ENCODE assay signal across 9 cellular contexts in genomic region chr3:155890671-155891190, GRCh38. TPM values are rescaled to one million over a fixed set of nuclear protein-coding genes. Genes with fewer than 3 reads are reported as not detected.
DNase-seq lines count a peak whose midpoint lies in the region; ATAC-seq, FAIRE-seq and TF ChIP-seq lines count a peak whose summit lies in the region.
"Had no signal": no experiment of that assay in that cellular context is flagged by ENCODE, and none has a peak within 500 bp of the region (broad histone marks: within the 10 kb centered on the region; RNA-seq: fewer than 3 reads in every experiment).

No MANE protein-coding gene starts in this region.

- no peaks in the 10 kb centered on the region for H3K27me3 Mint-ChIP-seq in immature natural killer cell (ENCODE audit: low read depth in 3 of 3)

- H3K4me1 ChIP-seq in right atrium auricular region (peaks cover 0 to 13% of the 10 kb centered on the region in 2 donors), H1 (replicated peaks in 1 of 4; ENCODE audit: control insufficient read depth in 3 of 4, insufficient read depth in 4 of 4, low read length in 3 of 4) (no peaks in the 10 kb centered on the region), MM.1S (ENCODE audit: low read length) (no peaks in the 10 kb centered on the region)

- H3K36me3 Mint-ChIP-seq in immature natural killer cell = peaks cover 4 to 15% (median 10%) of the 10 kb centered on the region in 3 donors

- no peak for FAIRE-seq in H1 (lab: Jason Lieb, UNC)

- H2BK5ac ChIP-seq in H1 (ENCODE audit: low read depth, low read length) = no peak overlapping the region

- WGBS in H1 (ENCODE audit: extremely low coverage in 1 of 2, insufficient coverage in 1 of 2, insufficient read length in 1 of 2, insufficient replicate concordance in 2 of 2, low coverage in 1 of 2, low lambda C conversion rate in 2 of 2, missing lambda C conversion rate in 1 of 2), 2 experiments = 81% methylated on average over 2 of the region's 2 CpGs; no CpG with 5 or more reads in 1 of the 2 experiments

- H3K36me3 ChIP-seq in right atrium auricular region = peaks cover 9% of the 10 kb centered on the region
- peaks cover 0 to 22% (median 5%) of the 10 kb centered on the region in 4 experiments; a peak in 4 of 8 replicates for H3K36me3 ChIP-seq in H1 (ENCODE audit: control insufficient read depth in 2 of 4, insufficient read depth in 4 of 4, low read length in 3 of 4)
- H3K36me3 ChIP-seq in MM.1S (replicated peaks; ENCODE audit: insufficient read depth, low read length) = no peaks in the 10 kb centered on the region; the same call in 1 of the 2 replicates

- no peak overlapping the region for H2BK12ac ChIP-seq in H1 (ENCODE audit: low read depth, low read length)

- no peak overlapping the region for H4K8ac ChIP-seq in H1 (ENCODE audit: extremely low read depth, insufficient read depth, low read length)

- H3K27ac ChIP-seq in right atrium auricular region (no peak overlapping the region), H1 (ENCODE audit: low read depth, low read length) (no peak overlapping the region), MM.1S (ENCODE audit: low read length) (no peak overlapping the region)

- peak; percentile 33 for ATAC-seq in left ventricle myocardium superior
- ATAC-seq in HG03469 (IDR thresholded peaks at IDR 0.05; ENCODE audit: unreplicated experiment) = peak; percentile 50

- H2BK15ac ChIP-seq in H1 (ENCODE audit: low read length) = no peak overlapping the region

- no peak for TF ChIP-seq RAD21 in H1 (IDR thresholded peaks at IDR 0.05 in 1 of 2, conservative IDR thresholded peaks at IDR 0.05 in 1 of 2; ENCODE audit: low read depth in 2 of 2, low read length in 2 of 2)

- no peak overlapping the region for H3K23ac ChIP-seq in H1 (ENCODE audit: insufficient read length)

- H3K9me3 ChIP-seq in right atrium auricular region (no peaks in the 10 kb centered on the region), H1 (ENCODE audit: insufficient read depth in 2 of 2, low read depth in 1 of 2, low read length in 1 of 2) (no peaks in the 10 kb centered on the region), MM.1S (replicated peaks; ENCODE audit: insufficient read depth, low read length) (no peaks in the 10 kb centered on the region)

- no peak overlapping the region for H3K56ac ChIP-seq in H1 (replicated peaks; ENCODE audit: insufficient read length, low read depth, low read length)

- no peak overlapping the region for H3K18ac ChIP-seq in H1 (ENCODE audit: extremely low read depth, low read length)

- H4K20me1 ChIP-seq in H1 (replicated peaks in 1 of 2; ENCODE audit: control insufficient read depth in 1 of 2, insufficient read depth in 2 of 2, low read length in 2 of 2) (peaks cover 8% of the 10 kb centered on the region in 2 experiments), MM.1S (ENCODE audit: insufficient read depth, low read length) (peaks cover 34% of the 10 kb centered on the region)

- no peak overlapping the region for H3K14ac ChIP-seq in H1 (ENCODE audit: insufficient read length)

- no peak overlapping the region for H3K4ac ChIP-seq in H1 (replicated peaks; ENCODE audit: insufficient read length, low read depth, low read length)

- no peak overlapping the region for H2BK120ac ChIP-seq in H1 (replicated peaks; ENCODE audit: low read depth, low read length)

- H3K9me2 ChIP-seq in MM.1S (replicated peaks; ENCODE audit: insufficient read depth, low read length) = no peaks in the 10 kb centered on the region

- no peak for TF ChIP-seq POLR2A in H1 (IDR thresholded peaks at IDR 0.05; ENCODE audit: control extremely low read depth in 1 of 2, low read depth in 2 of 2, low read length in 2 of 2)

- intact Hi-C loops in left ventricle myocardium superior (cut with micrococcal nuclease) = no loop called here

- H3K23me2 ChIP-seq in H1 (ENCODE audit: low read depth, low read length) = no peaks in the 10 kb centered on the region

- H3K9ac ChIP-seq in H1 (replicated peaks in 1 of 4; ENCODE audit: extremely low read depth in 1 of 4, low read depth in 3 of 4, low read length in 3 of 4) (no peak overlapping the region), MM.1S (ENCODE audit: low read length) (no peak overlapping the region)

- no peak overlapping the region for H4K91ac ChIP-seq in H1 (replicated peaks; ENCODE audit: insufficient read length, low read length)

- CTCF ChIA-PET in H1 (lab: Charles Lee; ENCODE audit: partially characterized antibody) = no interaction called here

- no peak for TF ChIP-seq EP300 in H1 (IDR thresholded peaks at IDR 0.05; ENCODE audit: borderline replicate concordance in 1 of 2, low read depth in 2 of 2, low read length in 2 of 2)

- H3K4me2 ChIP-seq in H1 (ENCODE audit: insufficient read depth in 1 of 2, low read depth in 2 of 2, low read length in 2 of 2) (no peak overlapping the region), MM.1S (ENCODE audit: low read depth, low read length) (no peak overlapping the region)

- 0 out of 2 replicates have a peak, but pooled peaks cover 2% of the 10 kb centered on the region for H3K79me1 ChIP-seq in H1 (ENCODE audit: low read depth, low read length)

- H3K79me2 ChIP-seq in H1 (ENCODE audit: control insufficient read depth in 1 of 2, insufficient read depth in 2 of 2, low read length in 2 of 2) (peaks cover 5 to 76% of the 10 kb centered on the region in 2 experiments; a peak in 3 of 4 replicates), MM.1S (ENCODE audit: low read length) (peaks cover 93% of the 10 kb centered on the region)

- H2AFZ ChIP-seq in H1 (ENCODE audit: low read length) (no peak overlapping the region), MM.1S (ENCODE audit: low read length) (no peak overlapping the region)

- no peaks in the 10 kb centered on the region for H3K27me3 ChIP-seq in right atrium auricular region
- no peaks in the 10 kb centered on the region for H3K27me3 ChIP-seq in H1 (replicated peaks in 1 of 4; ENCODE audit: control insufficient read depth in 3 of 4, extremely low read depth in 1 of 4, insufficient read depth in 3 of 4, low read length in 3 of 4)
- no peaks in the 10 kb centered on the region for H3K27me3 ChIP-seq in MM.1S (replicated peaks; ENCODE audit: insufficient read depth, low read length)

- H2BK20ac ChIP-seq in H1 (ENCODE audit: low read length) = no peak overlapping the region

- H4K5ac ChIP-seq in H1 (ENCODE audit: insufficient read length, low read depth, low read length) = no peak overlapping the region

- no peak for DNase-seq in left ventricle myocardium superior
- no peak for DNase-seq in right atrium auricular region (ENCODE audit: low spot score)
- no peak for DNase-seq in H1 (ENCODE audit: low read depth in 1 of 2, low spot score in 2 of 2)
- DNase-seq in GM19238 (ENCODE audit: insufficient read length, low spot score) = no peak
- no peak for DNase-seq in MM.1S
- no peak for DNase-seq in immature natural killer cell
- DNase-seq in NCI-H82 (lab: John Stamatoyannopoulos, UW) = no peak
- DNase-seq: stimulated activated CD8-positive, alpha-beta memory T cell treated with anti-CD3 and anti-CD28 coated beads, Interleukin-4, amount 100 ng/mL, for 48 hours had no signal

- H3K9me3 Mint-ChIP-seq in immature natural killer cell = no peaks in the 10 kb centered on the region

- POLR2A ChIA-PET in H1 (lab: Charles Lee; ENCODE audit: partially characterized antibody) = interaction anchor here (1.1 kb wide), 1 partner anchor 9 kb away, joined by 3 read pairs; no protein-coding TSS in a partner anchor

- peaks cover 31 to 59% of the 10 kb centered on the region in 2 donors for H3K4me1 Mint-ChIP-seq in immature natural killer cell

- no peak overlapping the region for H3K4me3 ChIP-seq in right atrium auricular region
- H3K4me3 ChIP-seq in H1 (ENCODE audit: extremely low read depth in 1 of 4, insufficient read depth in 2 of 4, low read depth in 3 of 4, low read length in 4 of 4) = no peak overlapping the region
- H3K4me3 ChIP-seq in MM.1S (ENCODE audit: low read length) = no peak overlapping the region

- H2AK5ac ChIP-seq in H1 (ENCODE audit: low read depth, low read length) = no peak overlapping the region

- peak overlapping the region in 2 of 6 donors; percentile 56 to 58 for H3K27ac Mint-ChIP-seq in immature natural killer cell

- no peak for TF ChIP-seq CTCF in right atrium auricular region (IDR thresholded peaks at IDR 0.05)
- TF ChIP-seq CTCF in H1 (IDR thresholded peaks at IDR 0.05; ENCODE audit: control extremely low read depth in 1 of 3, insufficient read depth in 1 of 3, low read depth in 1 of 3, low read length in 3 of 3) = no peak
- TF ChIP-seq CTCF in MM.1S (IDR thresholded peaks at IDR 0.05; ENCODE audit: low read length) = no peak

- H3F3A ChIP-seq in MM.1S (ENCODE audit: insufficient read depth, low read length) = no peaks in the 10 kb centered on the region

- no peak overlapping the region for H3K4me3 Mint-ChIP-seq in immature natural killer cell

TF ChIP-seq in H1, 55 proteins besides CTCF, POLR2A, EP300 and RAD21:
- 0 out of 2 replicates have a peak, but pooled peaks have one; percentile 34 for TF ChIP-seq SP1 (IDR thresholded peaks at IDR 0.05; ENCODE audit: low read depth, low read length)
- TF ChIP-seq BRCA1 (IDR thresholded peaks at IDR 0.05; ENCODE audit: low read depth, low read length) = no peak

RNA-seq across cellular contexts. Expression of gene GMPS, which starts 20.3 kb away (rescaled TPM):
- total RNA-seq in left ventricle myocardium superior (32.5 TPM), right atrium auricular region (10 to 100 TPM; 22.2 to 22.9 TPM)
- 161 and 175 TPM in 2 replicates for total RNA-seq in H1 (2021; fragmentation: NEBNext Ultra II Directional; extraction: Animal tissue kit (Norgen Biotek cat#: 25700))
- polyA plus RNA-seq in H1 (2011; rRNA removed) (31.4 and 57.7 TPM in 2 replicates), immature natural killer cell (10 to 100 TPM; 48.1 to 98.7 (median 68.1) TPM)
- 70.8 TPM for polyA plus RNA-seq in H1 (2011; cell fraction: cytosol; rRNA removed)
- 20.3 TPM for polyA plus RNA-seq in H1 (2011; cell fraction: nucleus; rRNA removed)
- polyA plus RNA-seq in H1 (2012, experiment 1 of 2) = 97.9 to 219 TPM (median 113 TPM) in 4 replicates
- polyA plus RNA-seq in H1 (2012, experiment 2 of 2) = 21.7 TPM
- polyA plus RNA-seq in H1 (2013, experiment 1 of 2) = 106 TPM
- 104 TPM for polyA plus RNA-seq in H1 (2013, experiment 2 of 2)
- polyA minus RNA-seq in H1 (2011; rRNA and poly(A)+ RNA removed) = 67.4 and 102 TPM in 2 replicates
- polyA minus RNA-seq in H1 (2011; cell fraction: cytosol; rRNA and poly(A)+ RNA removed) = 54.7 TPM
- 35.3 TPM for polyA minus RNA-seq in H1 (2011; cell fraction: nucleus; rRNA and poly(A)+ RNA removed)

RNA-seq across cellular contexts. Expression of gene SLC33A1, which starts 36.5 kb away (rescaled TPM):
- total RNA-seq in left ventricle myocardium superior (21.2 TPM), right atrium auricular region (10 to 100 TPM; 22.3 to 24.6 TPM)
- total RNA-seq in H1 (2021; fragmentation: NEBNext Ultra II Directional; extraction: Animal tissue kit (Norgen Biotek cat#: 25700)) = 21.4 and 24.2 TPM in 2 replicates
- polyA plus RNA-seq in H1 (2011; rRNA removed) (15.6 and 19.6 TPM in 2 replicates), immature natural killer cell (10 to 100 TPM; 11.8 to 24.7 (median 20.4) TPM)
- polyA plus RNA-seq in H1 (2011; cell fraction: cytosol; rRNA removed) = 13.8 TPM
- 16.2 TPM for polyA plus RNA-seq in H1 (2011; cell fraction: nucleus; rRNA removed)
- 10.1 to 15.3 TPM (median 13.1 TPM) in 4 replicates for polyA plus RNA-seq in H1 (2012, experiment 1 of 2)
- polyA plus RNA-seq in H1 (2012, experiment 2 of 2) = 2.8 TPM
- 24.5 TPM for polyA plus RNA-seq in H1 (2013, experiment 1 of 2)
- polyA plus RNA-seq in H1 (2013, experiment 2 of 2) = 26.6 TPM
- polyA minus RNA-seq in H1 (2011; rRNA and poly(A)+ RNA removed) = 18.0 and 26.8 TPM in 2 replicates
- polyA minus RNA-seq in H1 (2011; cell fraction: cytosol; rRNA and poly(A)+ RNA removed) = 22.3 TPM
- polyA minus RNA-seq in H1 (2011; cell fraction: nucleus; rRNA and poly(A)+ RNA removed) = 28.4 TPM
